ENCODE assay signal across 8 cellular contexts in the genomic region with DNA sequence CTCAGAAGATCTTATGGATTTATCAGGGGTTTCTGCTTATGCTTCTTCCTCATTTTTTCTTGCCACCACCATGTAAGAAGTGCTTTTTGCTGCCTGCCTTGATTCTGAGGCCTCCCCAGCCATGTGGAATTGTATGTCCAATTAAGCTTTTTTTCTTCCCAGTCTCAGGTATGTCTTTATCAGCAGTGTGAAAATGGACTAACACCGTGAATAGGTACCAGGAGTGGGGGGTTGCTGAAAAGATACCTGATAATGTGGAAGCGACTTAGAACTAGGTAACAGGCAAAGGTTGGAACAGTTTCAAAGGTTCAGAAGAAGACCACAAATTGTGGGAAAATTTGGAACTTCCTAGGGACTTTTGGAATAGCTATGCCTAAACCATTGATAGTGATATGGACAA.
"Had no signal": no experiment of that assay in that cellular context is flagged by ENCODE, and none has a peak within 500 bp of the region (broad histone marks: within the 10 kb centered on the region; RNA-seq: fewer than 3 reads in every experiment).

No MANE protein-coding gene starts in this region.

- DNase-seq: GDM1, GF-D8 had no signal

- H3K4me3 ChIP-seq: GM12878 had no signal

- FAIRE-seq: G401.6, GM12878, GM12891, GM12892, GM18507, GM19239 had no signal

- ATAC-seq: GM12878 had no signal
